In genomic region chr12:72738811-72739210, GRCh38 we compare ENCODE assay signal across 14 cellular contexts.
DNase-seq lines count a peak whose midpoint lies in the region; ATAC-seq, FAIRE-seq and TF ChIP-seq lines count a peak whose summit lies in the region.
"Had no signal": no experiment of that assay in that cellular context is flagged by ENCODE, and none has a peak within 500 bp of the region (broad histone marks: within the 10 kb centered on the region; RNA-seq: fewer than 3 reads in every experiment).

No MANE protein-coding gene starts in this region.

- H3K9me3 ChIP-seq in MG63 = peaks cover 16% of the 10 kb centered on the region
- no peaks in the 10 kb centered on the region for H3K9me3 ChIP-seq in small intestine (ENCODE audit: control insufficient read depth, low read depth)
- H3K9me3 ChIP-seq: Caco-2 had no signal

- H3K27ac ChIP-seq in VCaP (peak overlapping the region; percentile 16), small intestine (ENCODE audit: low read depth in 1 of 2, low read length in 1 of 2) (no peak overlapping the region)
- H3K27ac ChIP-seq: GM23248 had no signal

- no peak for TF ChIP-seq CTCF in VCaP (conservative IDR thresholded peaks at IDR 0.05)

- peak; percentile 32 for DNase-seq in KBM-7
- DNase-seq in MG63 = peak; percentile 15
- DNase-seq in NK-92 treated with Interleukin-12 subunit alpha and Interleukin-12 subunit beta, amount 100 ng/mL, for 24 hours (lab: John Stamatoyannopoulos, UW) = no peak
- no peak for DNase-seq in small intestine
- no peak for DNase-seq in amygdala (lab: John Stamatoyannopoulos, UW)
- DNase-seq: Caco-2; CD8-positive, alpha-beta T cell; DND-41; GM23248; IMR-90 had no signal

- no peaks in the 10 kb centered on the region for H3K27me3 ChIP-seq in MG63
- H3K27me3 ChIP-seq in small intestine (ENCODE audit: control insufficient read depth in 2 of 2, insufficient read depth in 2 of 2, low read length in 2 of 2) = no peaks in the 10 kb centered on the region

- H3K36me3 ChIP-seq in MG63 (no peaks in the 10 kb centered on the region), small intestine (ENCODE audit: control insufficient read depth in 2 of 2, insufficient read depth in 2 of 2, low read length in 2 of 2) (no peaks in the 10 kb centered on the region)

- no peaks in the 10 kb centered on the region for H3K4me1 ChIP-seq in small intestine (ENCODE audit: control insufficient read depth in 2 of 2, insufficient read depth in 1 of 2, low read depth in 1 of 2, low read length in 1 of 2)
- H3K4me1 ChIP-seq: Caco-2 had no signal

- 44 to 65% (median 65%) methylated on average over 2 of the region's 2 CpGs for WGBS in small intestine, 3 donors

- no peak for FAIRE-seq in small intestine (lab: Jason Lieb, UNC)
- FAIRE-seq: H54 had no signal

- no peak for ATAC-seq in HG02642 (IDR thresholded peaks at IDR 0.05; ENCODE audit: poor library complexity, unreplicated experiment)
- ATAC-seq: CD8-positive, alpha-beta T cell; HCT116 had no signal

- H3K4me3 ChIP-seq in MG63 = no peak overlapping the region
- H3K4me3 ChIP-seq in small intestine (ENCODE audit: low read depth in 1 of 2, low read length in 2 of 2) = no peak overlapping the region
- H3K4me3 ChIP-seq: GM23248 had no signal

- in situ Hi-C loops in KBM-7 (cut with MboI; ENCODE audit: low pct_unique_long_range_greater_than_20kb, low sequenced_read_pairs) = no loop called here

Comparison
In these comparisons a context has a peak if more than half of its experiments do, and no peak if none do; other contexts are left out.
1. DNase-seq: peak in KBM-7 (single experiment) and MG63 (single experiment); none in NK-92 treated with Interleukin-12 subunit alpha and Interleukin-12 subunit beta, amount 100 ng/mL, for 24 hours (single experiment), small intestine (single experiment) and amygdala (0 of 56).